8 cellular contexts compared by ENCODE assay signal in the genomic region with DNA sequence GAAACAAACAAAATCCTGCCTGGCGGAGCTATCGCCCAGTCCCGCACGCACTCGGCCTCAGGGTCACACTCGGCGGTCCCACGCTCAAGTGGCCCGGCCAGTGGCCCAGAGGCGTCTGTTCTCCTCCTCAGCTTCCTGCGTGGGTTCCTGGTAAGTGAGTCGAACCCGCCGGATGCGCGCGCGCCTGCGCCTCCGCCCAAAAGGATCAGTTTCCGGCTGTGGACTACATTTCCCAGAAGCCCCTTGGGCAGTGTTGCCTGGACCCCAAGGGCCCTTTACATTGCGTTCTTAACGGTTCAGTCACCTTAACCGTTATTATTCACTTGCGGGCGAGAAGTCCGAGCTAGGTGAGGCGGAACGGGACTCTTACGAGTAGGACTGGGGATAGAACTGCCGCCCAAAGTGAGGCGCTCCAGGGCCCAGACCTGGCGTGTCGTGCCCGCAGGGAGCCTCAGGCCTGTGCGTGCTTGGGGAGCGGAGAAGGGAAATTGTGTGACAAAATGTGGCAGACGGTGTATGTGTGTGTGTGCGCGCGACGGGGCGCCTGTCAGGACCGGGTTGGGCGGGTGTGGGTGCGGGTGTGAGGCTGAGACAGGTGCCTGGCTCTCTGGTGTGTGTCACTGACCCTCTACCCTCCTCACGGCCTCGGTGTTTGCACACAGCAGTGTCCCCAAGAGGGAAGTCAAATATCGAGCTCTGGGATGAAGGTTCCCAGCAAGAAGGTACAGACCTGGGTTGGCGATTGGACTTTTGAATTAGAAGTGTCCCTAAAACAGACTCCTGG. TPM values are rescaled to one million over a fixed set of nuclear protein-coding genes. Genes with fewer than 3 reads are reported as not detected.
DNase-seq lines count a peak whose midpoint lies in the region; ATAC-seq, FAIRE-seq and TF ChIP-seq lines count a peak whose summit lies in the region.

Gene ZNF546, plus strand, starts transcription at position 250 of the 784 bp plus-strand sequence. CDS start 1,267 bp downstream, outside the sequence.

- peak; percentile 42 for FAIRE-seq in HepG2 (lab: Jason Lieb, UNC)

- no peaks in the 10 kb centered on the region; a peak in 1 of 5 replicates for H3K27me3 ChIP-seq in HepG2 (ENCODE audit: control insufficient read depth in 1 of 2, insufficient read depth in 2 of 2, low read length in 2 of 2)

- H2AFZ ChIP-seq in HepG2 (ENCODE audit: low read length) = peak within 1 kb of the TSS; percentile 22

- POLR2A ChIA-PET in HepG2 (lab: Yijun Ruan, JAX) = interaction anchor here (0.6 to 2.7 kb wide), 3 partner anchors 27 to 781 kb away, joined by 3 to 24 read pairs (median 7); partner anchors contain the start of genes PSMC4, RAB4B and ZNF780A

- no peak for TF ChIP-seq CTCF in HepG2 (CRISPR knock-in tag; IDR thresholded peaks at IDR 0.05)

- in situ Hi-C loops in HepG2 (cut with HindIII; ENCODE audit: extremely low pct_ligation_motif_present, low pct_unique_long_range_greater_than_20kb) = no loop called here

- peak within 1 kb of the TSS; percentile 83 for H3K9ac ChIP-seq in HepG2 (ENCODE audit: insufficient read depth, low read depth, low read length)

- CTCF ChIA-PET in HepG2 (lab: Yijun Ruan, JAX; ENCODE audit: low intra/inter-chr PET ratio, low total read pairs) = no interaction called here

- TF ChIP-seq RAD21 in HepG2 (CRISPR knock-in tag; IDR thresholded peaks at IDR 0.05) = 0 out of 2 replicates have a peak, but pooled peaks have one; percentile 31

- WGBS in HepG2 (ENCODE audit: low lambda C conversion rate) = 1% methylated on average over 31 of the region's 50 CpGs

- intact Hi-C loops in HepG2 (cut with micrococcal nuclease; ENCODE audit: unreplicated experiment) = loop anchor here (2.0 kb wide), 2 partner anchors 26 to 58 kb away; partner anchors contain the start of gene PSMC4

- H4K20me1 ChIP-seq in HepG2 (ENCODE audit: insufficient read depth, low read length) = no peaks in the 10 kb centered on the region

- H3K36me3 ChIP-seq in HepG2 (replicated peaks in 1 of 2; ENCODE audit: control insufficient read depth in 1 of 2, insufficient read depth in 2 of 2, low read length in 2 of 2) = no peaks in the 10 kb centered on the region

- no TSS peak for BruUV-seq in HepG2 (replicated peaks; lab: Mats Ljungman, UMichigan)

- DNase-seq in C1 segment of cervical spinal cord (lab: John Stamatoyannopoulos, UW) (peak; percentile 6 to 93 (median 85)), NCI-H748 treated with DMSO at 0.1 percent for 48 hours (lab: John Stamatoyannopoulos, UW) (peak; percentile 84), dermis blood vessel endothelial cell (peak; percentile 93), HepG2 (ENCODE audit: low spot score) (peak; percentile 76)
- peak; percentile 90 for DNase-seq in activated CD4-positive, alpha-beta T cell treated with anti-CD3 and anti-CD28 coated beads, Interleukin-2, amount 50 U/mL, for 4 hours
- peak; percentile 83 to 87 for DNase-seq in stimulated activated CD4-positive, alpha-beta T cell treated with anti-CD3 and anti-CD28 coated beads, Interleukin-2, amount 100 ng/mL, for 48 hours

- peak; percentile 88 for ATAC-seq in GM19372 (IDR thresholded peaks at IDR 0.05; ENCODE audit: low read depth, unreplicated experiment)
- peak; percentile 72 for ATAC-seq in HG03565 (IDR thresholded peaks at IDR 0.05; ENCODE audit: unreplicated experiment)
- peak; percentile 97 for ATAC-seq in HepG2

- peaks cover 10% of the 10 kb centered on the region for H3K79me2 ChIP-seq in HepG2 (ENCODE audit: insufficient read depth, low read length)

- peak within 1 kb of the TSS; percentile 94 for H3K4me2 ChIP-seq in HepG2 (ENCODE audit: low read depth, low read length)

- peaks cover 11% of the 10 kb centered on the region; the same call in 1 of the 2 replicates for H3K9me3 ChIP-seq in HepG2 (ENCODE audit: low read length)

- H3K4me3 ChIP-seq in HepG2 (replicated peaks in 1 of 3; ENCODE audit: insufficient read depth in 1 of 3, low read depth in 2 of 3, low read length in 3 of 3) = peak within 1 kb of the TSS; percentile 79 to 93 (median 81)

- TF ChIP-seq POLR2A in HepG2 (IDR thresholded peaks at IDR 0.05; ENCODE audit: insufficient read depth in 1 of 2, low read depth in 2 of 2, low read length in 2 of 2) = peak; percentile 58 to 89

- peaks cover 23% of the 10 kb centered on the region for H3K4me1 ChIP-seq in HepG2 (ENCODE audit: insufficient read depth, low read length)

- H3K27ac ChIP-seq in HepG2 (ENCODE audit: extremely low read length, insufficient read depth, low read length) = peak within 1 kb of the TSS; percentile 78

- TF ChIP-seq EP300 in HepG2 (IDR thresholded peaks at IDR 0.05; ENCODE audit: low read depth in 2 of 2, low read length in 2 of 2) (no peak), HepG2 (CRISPR knock-in tag; IDR thresholded peaks at IDR 0.05; ENCODE audit: borderline replicate concordance) (no peak)

TF ChIP-seq in HepG2, 621 proteins besides CTCF, POLR2A, EP300 and RAD21 (continues in another document):
- TF ChIP-seq KLF16 (CRISPR knock-in tag; IDR thresholded peaks at IDR 0.05) (peak in 1 of 2 experiments; percentile 64; a peak in 1 of 4 replicates), IRF9 (CRISPR knock-in tag; IDR thresholded peaks at IDR 0.05; ENCODE audit: borderline replicate concordance) (peak; percentile 85), HNF1A (IDR thresholded peaks at IDR 0.05; ENCODE audit: low read depth) (no peak), HNF1A (CRISPR knock-in tag; IDR thresholded peaks at IDR 0.05; ENCODE audit: borderline replicate concordance) (peak; percentile 64; the same call in 1 of the 2 replicates)

RNA-seq across cellular contexts. Expression of gene ZNF546, which starts in this region (rescaled TPM):
- total RNA-seq in dermis blood vessel endothelial cell (6.3 and 7.8 TPM in 2 replicates), HepG2 (2016; rRNA removed; fragmentation: Illumina TruSeq; extraction: Trizol) (4.1 and 6.0 TPM in 2 replicates)
- total RNA-seq in HepG2 (2016; cell fraction: cytosol; rRNA removed; fragmentation: Illumina TruSeq; extraction: Trizol; ENCODE audit: low read depth) = 0.18 and 0.20 TPM in 2 replicates
- total RNA-seq in HepG2 (2016; cell fraction: insoluble cytoplasmic fraction; rRNA removed; fragmentation: Illumina TruSeq; extraction: Trizol) = 4.6 and 6.1 TPM in 2 replicates
- total RNA-seq in HepG2 (2016; cell fraction: membrane; rRNA removed; fragmentation: Illumina TruSeq; extraction: Trizol) = 1.4 and 2.4 TPM in 2 replicates
- 6.4 and 7.1 TPM in 2 replicates for total RNA-seq in HepG2 (2016; cell fraction: nucleus; rRNA removed; fragmentation: Illumina TruSeq; extraction: Trizol)
- 2.2 and 2.5 TPM in 2 replicates for polyA plus RNA-seq in HepG2 (2011; rRNA removed)
- 0.74 and 1.4 TPM in 2 replicates for polyA plus RNA-seq in HepG2 (2011; cell fraction: cytosol; rRNA removed)
- 2.0 and 2.9 TPM in 2 replicates for polyA plus RNA-seq in HepG2 (2011; cell fraction: nucleus; rRNA removed)
- polyA plus RNA-seq in HepG2 (2012) = 1.3 and 2.1 TPM in 2 replicates
- polyA plus RNA-seq in HepG2 (2016; cell fraction: cytosol; fragmentation: Illumina TruSeq; extraction: Trizol; ENCODE audit: low read depth) = 0.05 and 0.28 TPM in 2 replicates
- 2.7 and 2.8 TPM in 2 replicates for polyA plus RNA-seq in HepG2 (2016; cell fraction: insoluble cytoplasmic fraction; fragmentation: Illumina TruSeq; extraction: Trizol; ENCODE audit: low read depth)
- polyA plus RNA-seq in HepG2 (2016; cell fraction: membrane; fragmentation: Illumina TruSeq; extraction: Trizol; ENCODE audit: low read depth) = 0.25 and 0.58 TPM in 2 replicates
- 6.0 and 6.4 TPM in 2 replicates for polyA plus RNA-seq in HepG2 (2016; cell fraction: nucleus; fragmentation: Illumina TruSeq; extraction: Trizol; ENCODE audit: insufficient read depth, low read depth)
- 4.0 and 5.1 TPM in 2 replicates for polyA minus RNA-seq in HepG2 (2011; rRNA and poly(A)+ RNA removed; ENCODE audit: low replicate concordance)
- polyA minus RNA-seq in HepG2 (2011; cell fraction: cytosol; rRNA and poly(A)+ RNA removed) = 1.8 and 2.4 TPM in 2 replicates
- polyA minus RNA-seq in HepG2 (2011; cell fraction: nucleus; rRNA and poly(A)+ RNA removed) = 14.5 and 15.5 TPM in 2 replicates

Comparison
In these comparisons a context has a peak if more than half of its experiments do, and no peak if none do; other contexts are left out.
1. Peak in every context shown above with its lines: DNase-seq, ATAC-seq, H3K4me3 ChIP-seq and H3K27ac ChIP-seq.